16 cellular contexts compared by ENCODE assay signal in genomic region chr17:29461807-29462206, GRCh38.
DNase-seq lines count a peak whose midpoint lies in the region; ATAC-seq and TF ChIP-seq lines count a peak whose summit lies in the region.
"Had no signal": no experiment of that assay in that cellular context is flagged by ENCODE, and none has a peak within 500 bp of the region (broad histone marks: within the 10 kb centered on the region; RNA-seq: fewer than 3 reads in every experiment).

No MANE protein-coding gene starts in this region.

- peak overlapping the region; percentile 3 for H3K27ac Mint-ChIP-seq in T-helper 2 cell treated with Interferon-gamma antibody and Interleukin-4, amounts not matched to agents 5 μg/mL and 100 μg/mL, for 36 hours
- peak overlapping the region in 5 of 6 donors; percentile 24 to 82 (median 59) for H3K27ac Mint-ChIP-seq in naive B cell
- H3K27ac Mint-ChIP-seq in activated T-helper 1 cell treated with anti-CD3 and anti-CD28 coated beads, Interleukin-12 subunit alpha, Interleukin-12 subunit beta, Interleukin-2, Interleukin-4 antibody, amounts not matched to agents 30 ng/mL and 10 ng/mL and 1 ng/mL, durations not matched to agents 14 hours and 24 hours and 36 hours = no peak overlapping the region
- H3K27ac Mint-ChIP-seq: activated naive CD8-positive, alpha-beta T cell treated with anti-CD3 and anti-CD28 coated beads for 36 hours had no signal

- in situ Hi-C loops in astrocyte of the cerebellum (cut with HindIII; ENCODE audit: low sequenced_read_pairs) = no loop called here

- no peak for DNase-seq in T-helper 2 cell treated with Interferon-gamma antibody and Interleukin-4, amounts not matched to agents 5 μg/mL and 100 μg/mL, for 36 hours (ENCODE audit: low spot score)
- DNase-seq in T-helper 2 cell (no peak), GM03348 (ENCODE audit: low spot score) (peak; percentile 17), astrocyte of the cerebellum (ENCODE audit: low read depth) (peak; percentile 59), naive B cell (no peak), A172 (ENCODE audit: low spot score) (no peak)
- DNase-seq in activated T-helper 1 cell treated with anti-CD3 and anti-CD28 coated beads, Interleukin-12 subunit alpha, Interleukin-12 subunit beta, Interleukin-2, Interleukin-4 antibody, amounts not matched to agents 30 ng/mL and 10 ng/mL and 1 ng/mL, durations not matched to agents 14 hours and 24 hours and 36 hours (ENCODE audit: low spot score) = no peak
- DNase-seq: 8988T; activated CD4-positive, alpha-beta T cell treated with anti-CD3 and anti-CD28 coated beads, Interleukin-2, amount 50 U/mL, for 4 hours; activated naive CD8-positive, alpha-beta T cell treated with anti-CD3 and anti-CD28 coated beads for 36 hours; central memory CD4-positive, alpha-beta T cell; DND-41; mesendoderm; NCI-H226; stimulated activated CD4-positive, alpha-beta T cell treated with anti-CD3 and anti-CD28 coated beads, Interleukin-12 subunit alpha, Interleukin-12 subunit beta, amount 100 ng/mL, for 4 hours had no signal

- ATAC-seq in naive B cell (ENCODE audit: low read depth in 2 of 2) (no peak), HG03159 (IDR thresholded peaks at IDR 0.05; ENCODE audit: unreplicated experiment) (no peak)

- no peak overlapping the region for H3K4me3 ChIP-seq in astrocyte of the cerebellum (ENCODE audit: low read depth, low read length)

- no peaks in the 10 kb centered on the region for H3K9me3 Mint-ChIP-seq in T-helper 2 cell treated with Interferon-gamma antibody and Interleukin-4, amounts not matched to agents 5 μg/mL and 100 μg/mL, for 36 hours
- no peaks in the 10 kb centered on the region for H3K9me3 Mint-ChIP-seq in naive B cell
- no peaks in the 10 kb centered on the region for H3K9me3 Mint-ChIP-seq in activated T-helper 1 cell treated with anti-CD3 and anti-CD28 coated beads, Interleukin-12 subunit alpha, Interleukin-12 subunit beta, Interleukin-2, Interleukin-4 antibody, amounts not matched to agents 30 ng/mL and 10 ng/mL and 1 ng/mL, durations not matched to agents 14 hours and 24 hours and 36 hours
- H3K9me3 Mint-ChIP-seq: activated naive CD8-positive, alpha-beta T cell treated with anti-CD3 and anti-CD28 coated beads for 36 hours had no signal

- no peak overlapping the region for H3K4me3 Mint-ChIP-seq in T-helper 2 cell treated with Interferon-gamma antibody and Interleukin-4, amounts not matched to agents 5 μg/mL and 100 μg/mL, for 36 hours
- no peak overlapping the region for H3K4me3 Mint-ChIP-seq in naive B cell
- H3K4me3 Mint-ChIP-seq in activated T-helper 1 cell treated with anti-CD3 and anti-CD28 coated beads, Interleukin-12 subunit alpha, Interleukin-12 subunit beta, Interleukin-2, Interleukin-4 antibody, amounts not matched to agents 30 ng/mL and 10 ng/mL and 1 ng/mL, durations not matched to agents 14 hours and 24 hours and 36 hours = no peak overlapping the region
- H3K4me3 Mint-ChIP-seq: activated naive CD8-positive, alpha-beta T cell treated with anti-CD3 and anti-CD28 coated beads for 36 hours had no signal

- no peak for TF ChIP-seq CTCF in astrocyte of the cerebellum (IDR thresholded peaks at IDR 0.05; ENCODE audit: low read depth, low read length, missing control alignments)

- H3K36me3 Mint-ChIP-seq in T-helper 2 cell treated with Interferon-gamma antibody and Interleukin-4, amounts not matched to agents 5 μg/mL and 100 μg/mL, for 36 hours (ENCODE audit: low read depth) = peaks cover 26% of the 10 kb centered on the region
- H3K36me3 Mint-ChIP-seq in naive B cell = peaks cover 6 to 8% of the 10 kb centered on the region in 2 donors
- peaks cover 15% of the 10 kb centered on the region for H3K36me3 Mint-ChIP-seq in activated T-helper 1 cell treated with anti-CD3 and anti-CD28 coated beads, Interleukin-12 subunit alpha, Interleukin-12 subunit beta, Interleukin-2, Interleukin-4 antibody, amounts not matched to agents 30 ng/mL and 10 ng/mL and 1 ng/mL, durations not matched to agents 14 hours and 24 hours and 36 hours (ENCODE audit: low read depth)

- intact Hi-C loops in activated T-helper 1 cell treated with anti-CD3 and anti-CD28 coated beads, Interleukin-12 subunit alpha, Interleukin-12 subunit beta, Interleukin-2, Interleukin-4 antibody, amounts not matched to agents 30 ng/mL and 10 ng/mL and 1 ng/mL, durations not matched to agents 14 hours and 24 hours and 36 hours (cut with micrococcal nuclease) = no loop called here

- peaks cover 3% of the 10 kb centered on the region for H3K4me1 Mint-ChIP-seq in T-helper 2 cell treated with Interferon-gamma antibody and Interleukin-4, amounts not matched to agents 5 μg/mL and 100 μg/mL, for 36 hours (ENCODE audit: low read depth)
- peaks cover 16 to 30% (median 16%) of the 10 kb centered on the region in 3 donors for H3K4me1 Mint-ChIP-seq in naive B cell
- peaks cover 6% of the 10 kb centered on the region for H3K4me1 Mint-ChIP-seq in activated T-helper 1 cell treated with anti-CD3 and anti-CD28 coated beads, Interleukin-12 subunit alpha, Interleukin-12 subunit beta, Interleukin-2, Interleukin-4 antibody, amounts not matched to agents 30 ng/mL and 10 ng/mL and 1 ng/mL, durations not matched to agents 14 hours and 24 hours and 36 hours (ENCODE audit: low read depth)

- no peaks in the 10 kb centered on the region for H3K27me3 Mint-ChIP-seq in T-helper 2 cell treated with Interferon-gamma antibody and Interleukin-4, amounts not matched to agents 5 μg/mL and 100 μg/mL, for 36 hours (ENCODE audit: low read depth)
- no peaks in the 10 kb centered on the region for H3K27me3 Mint-ChIP-seq in naive B cell
- H3K27me3 Mint-ChIP-seq in activated T-helper 1 cell treated with anti-CD3 and anti-CD28 coated beads, Interleukin-12 subunit alpha, Interleukin-12 subunit beta, Interleukin-2, Interleukin-4 antibody, amounts not matched to agents 30 ng/mL and 10 ng/mL and 1 ng/mL, durations not matched to agents 14 hours and 24 hours and 36 hours (ENCODE audit: insufficient read depth) = no peaks in the 10 kb centered on the region
- H3K27me3 Mint-ChIP-seq: activated naive CD8-positive, alpha-beta T cell treated with anti-CD3 and anti-CD28 coated beads for 36 hours had no signal

Comparison
In these comparisons a context has a peak if more than half of its experiments do, and no peak if none do; other contexts are left out.
1. DNase-seq: peak in GM03348 (single experiment) and astrocyte of the cerebellum (single experiment); none in T-helper 2 cell treated with Interferon-gamma antibody and Interleukin-4, amounts not matched to agents 5 μg/mL and 100 μg/mL, for 36 hours (single experiment), T-helper 2 cell (0 of 5), naive B cell (single experiment), activated T-helper 1 cell treated with anti-CD3 and anti-CD28 coated beads, Interleukin-12 subunit alpha, Interleukin-12 subunit beta, Interleukin-2, Interleukin-4 antibody, amounts not matched to agents 30 ng/mL and 10 ng/mL and 1 ng/mL, durations not matched to agents 14 hours and 24 hours and 36 hours (single experiment) and A172 (single experiment).